Comparison of ENCODE assay signal across 10 cellular contexts in the genomic region with DNA sequence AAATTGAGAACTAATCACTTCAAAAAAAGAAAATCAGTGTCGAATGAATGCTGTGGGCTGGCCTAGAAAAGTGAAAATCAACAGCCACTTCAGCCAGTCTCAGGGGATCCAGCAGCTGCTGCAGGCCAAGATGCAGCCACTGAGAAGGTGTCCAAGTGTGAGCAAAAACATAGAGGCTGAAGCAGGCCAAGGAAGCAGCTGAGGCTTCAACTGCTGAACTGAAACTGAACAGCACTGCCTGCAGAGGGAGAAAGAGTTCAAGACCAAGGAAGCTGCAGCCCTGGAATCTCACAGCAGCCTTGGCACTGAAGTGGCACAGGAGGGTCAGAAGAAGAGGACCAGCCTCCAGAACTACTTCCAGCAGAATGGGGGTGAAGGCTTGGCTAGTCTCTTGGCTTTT. TPM values are rescaled to one million over a fixed set of nuclear protein-coding genes. Genes with fewer than 3 reads are reported as not detected.
DNase-seq lines count a peak whose midpoint lies in the region; ATAC-seq, FAIRE-seq and TF ChIP-seq lines count a peak whose summit lies in the region.
"Had no signal": no experiment of that assay in that cellular context is flagged by ENCODE, and none has a peak within 500 bp of the region (broad histone marks: within the 10 kb centered on the region; RNA-seq: fewer than 3 reads in every experiment).

No MANE protein-coding gene starts in this region.

- no peak; the same call in 2 of the 3 replicates for ATAC-seq in HepG2
- no peak for ATAC-seq in right lobe of liver
- ATAC-seq in HG02763 (IDR thresholded peaks at IDR 0.05; ENCODE audit: unreplicated experiment) = peak; percentile 75

- intact Hi-C loops in HepG2 (cut with micrococcal nuclease; ENCODE audit: unreplicated experiment) = no loop called here
- intact Hi-C loops in right lobe of liver (cut with DNase I) = no loop called here
- intact Hi-C loops in transverse colon (cut with DNase I; ENCODE audit: low total_unique reads) = no loop called here
- intact Hi-C loops in colonic mucosa (cut with DNase I) = no loop called here

- no peak overlapping the region for H3K4me2 ChIP-seq in HepG2 (ENCODE audit: low read depth, low read length)
- H3K4me2 ChIP-seq in OCI-LY3 (ENCODE audit: low read length) = no peak overlapping the region

- CTCF ChIA-PET in HepG2 (lab: Yijun Ruan, JAX; ENCODE audit: low intra/inter-chr PET ratio, low total read pairs) = no interaction called here

- no peak for DNase-seq in HepG2 (ENCODE audit: low spot score)
- no peak for DNase-seq in right lobe of liver
- DNase-seq in globus pallidus (ENCODE audit: low spot score) = peak; percentile 26
- DNase-seq in transverse colon = peak; percentile 9
- no peak for DNase-seq in stimulated activated CD4-positive, alpha-beta T cell treated with anti-CD3 and anti-CD28 coated beads, Interleukin-2, amount 100 ng/mL, for 24 hours
- DNase-seq in colonic mucosa = no peak

- TF ChIP-seq EP300 in HepG2 (IDR thresholded peaks at IDR 0.05; ENCODE audit: low read depth in 2 of 2, low read length in 2 of 2) = no peak
- no peak for TF ChIP-seq EP300 in HepG2 (CRISPR knock-in tag; IDR thresholded peaks at IDR 0.05; ENCODE audit: borderline replicate concordance)
- no peak for TF ChIP-seq EP300 in transverse colon (IDR thresholded peaks at IDR 0.05; ENCODE audit: low read depth)

- H3K9me3 ChIP-seq in HepG2 (ENCODE audit: low read length) (no peaks in the 10 kb centered on the region), right lobe of liver (no peaks in the 10 kb centered on the region), OCI-LY3 (ENCODE audit: insufficient read depth, low read length) (no peaks in the 10 kb centered on the region), transverse colon (no peaks in the 10 kb centered on the region), colonic mucosa (no peaks in the 10 kb centered on the region)

- BruUV-seq in HepG2 (replicated peaks; lab: Mats Ljungman, UMichigan) = no TSS peak

- H3K9ac ChIP-seq in HepG2 (ENCODE audit: insufficient read depth, low read depth, low read length) (no peak overlapping the region), OCI-LY3 (ENCODE audit: low read length) (no peak overlapping the region), colonic mucosa (ENCODE audit: low read depth in 2 of 2, low read length in 2 of 2) (no peak overlapping the region)

- no peak for FAIRE-seq in HepG2 (lab: Jason Lieb, UNC)

- H3K79me2 ChIP-seq in HepG2 (ENCODE audit: insufficient read depth, low read length) (no peaks in the 10 kb centered on the region), OCI-LY3 (ENCODE audit: low read length) (no peaks in the 10 kb centered on the region)

- H3K27me3 ChIP-seq in HepG2 (ENCODE audit: control insufficient read depth in 1 of 2, insufficient read depth in 2 of 2, low read length in 2 of 2) (peaks cover 0 to 5% of the 10 kb centered on the region in 2 experiments; a peak in 1 of 5 replicates), right lobe of liver (no peaks in the 10 kb centered on the region), OCI-LY3 (ENCODE audit: low read depth, low read length) (0 out of 2 replicates have a peak, but pooled peaks cover 7% of the 10 kb centered on the region), transverse colon (no peaks in the 10 kb centered on the region), colonic mucosa (no peaks in the 10 kb centered on the region)

- no peak for TF ChIP-seq RAD21 in HepG2 (CRISPR knock-in tag; IDR thresholded peaks at IDR 0.05)

- 0% methylated on average over 1 of the region's 1 CpG for WGBS in HepG2 (ENCODE audit: low lambda C conversion rate)
- WGBS in right lobe of liver (ENCODE audit: insufficient coverage, low coverage, low lambda C conversion rate, missing lambda C conversion rate) = 67% methylated on average over 1 of the region's 1 CpG
- WGBS in transverse colon (ENCODE audit: low coverage in 1 of 2), 2 donors = 34% methylated on average over 1 of the region's 1 CpG; no CpG with 5 or more reads in 1 of the 2 donors

- H3K4me3 ChIP-seq in HepG2 (replicated peaks in 1 of 3; ENCODE audit: insufficient read depth in 1 of 3, low read depth in 2 of 3, low read length in 3 of 3) (no peak overlapping the region), right lobe of liver (no peak overlapping the region), OCI-LY3 (ENCODE audit: low read length) (no peak overlapping the region), transverse colon (no peak overlapping the region), colonic mucosa (no peak overlapping the region)
- H3K4me3 ChIP-seq: skin epidermis had no signal

- H3K36me3 ChIP-seq in HepG2 (replicated peaks in 1 of 2; ENCODE audit: control insufficient read depth in 1 of 2, insufficient read depth in 2 of 2, low read length in 2 of 2) = no peaks in the 10 kb centered on the region
- H3K36me3 ChIP-seq in right lobe of liver = no peaks in the 10 kb centered on the region
- no peaks in the 10 kb centered on the region for H3K36me3 ChIP-seq in OCI-LY3 (replicated peaks; ENCODE audit: low read depth, low read length)
- H3K36me3 ChIP-seq in transverse colon = no peaks in the 10 kb centered on the region
- H3K36me3 ChIP-seq in colonic mucosa = no peaks in the 10 kb centered on the region

- no peak for TF ChIP-seq POLR2A in HepG2 (IDR thresholded peaks at IDR 0.05; ENCODE audit: insufficient read depth in 1 of 2, low read depth in 2 of 2, low read length in 2 of 2)
- TF ChIP-seq POLR2A in right lobe of liver (IDR thresholded peaks at IDR 0.05) = no peak
- TF ChIP-seq POLR2A in transverse colon (IDR thresholded peaks at IDR 0.05) = no peak

- in situ Hi-C loops in HepG2 (cut with HindIII; ENCODE audit: extremely low pct_ligation_motif_present, low pct_unique_long_range_greater_than_20kb) = no loop called here
- in situ Hi-C loops in transverse colon (cut with MboI; ENCODE audit: low pct_ligation_motif_present in 1 of 4, low pct_unique_long_range_greater_than_20kb in 1 of 4, low sequenced_read_pairs in 3 of 4) = no loop called here

- POLR2A ChIA-PET in HepG2 (lab: Yijun Ruan, JAX) = no interaction called here

- H4K20me1 ChIP-seq in HepG2 (ENCODE audit: insufficient read depth, low read length) = no peaks in the 10 kb centered on the region
- no peaks in the 10 kb centered on the region for H4K20me1 ChIP-seq in OCI-LY3 (ENCODE audit: insufficient read depth, low read length)

- TF ChIP-seq CTCF in HepG2 (CRISPR knock-in tag; IDR thresholded peaks at IDR 0.05) (peak; percentile 25; the same call in 1 of the 2 replicates), right lobe of liver (IDR thresholded peaks at IDR 0.05) (no peak), OCI-LY3 (IDR thresholded peaks at IDR 0.05; ENCODE audit: low read depth, low read length) (peak; percentile 40), transverse colon (IDR thresholded peaks at IDR 0.05) (no peak), colonic mucosa (IDR thresholded peaks at IDR 0.05) (no peak)

- H3K4me1 ChIP-seq in HepG2 (ENCODE audit: insufficient read depth, low read length) = no peaks in the 10 kb centered on the region
- no peaks in the 10 kb centered on the region for H3K4me1 ChIP-seq in right lobe of liver
- H3K4me1 ChIP-seq in OCI-LY3 (ENCODE audit: low read length) = peaks cover 6% of the 10 kb centered on the region
- H3K4me1 ChIP-seq in transverse colon = peaks cover 0 to 7% (median 0%) of the 10 kb centered on the region in 4 donors
- no peaks in the 10 kb centered on the region for H3K4me1 ChIP-seq in colonic mucosa

- H2AFZ ChIP-seq in HepG2 (ENCODE audit: low read length) (no peak overlapping the region), OCI-LY3 (ENCODE audit: low read depth, low read length) (no peak overlapping the region)

- no peak overlapping the region for H3K27ac ChIP-seq in HepG2 (ENCODE audit: extremely low read length, insufficient read depth, low read length)
- no peak overlapping the region for H3K27ac ChIP-seq in right lobe of liver
- H3K27ac ChIP-seq in OCI-LY3 (ENCODE audit: low read length) = no peak overlapping the region
- peak overlapping the region in 1 of 4 donors; percentile 13 for H3K27ac ChIP-seq in transverse colon
- no peak overlapping the region for H3K27ac ChIP-seq in colonic mucosa
- H3K27ac ChIP-seq: skin epidermis had no signal

RNA-seq across cellular contexts. Expression of gene SLC36A3, which starts 15.8 kb away (rescaled TPM):
- total RNA-seq in HepG2 (2016; rRNA removed; fragmentation: Illumina TruSeq; extraction: Trizol) = not detected in 2 replicates
- not detected in 2 replicates for total RNA-seq in HepG2 (2016; cell fraction: cytosol; rRNA removed; fragmentation: Illumina TruSeq; extraction: Trizol; ENCODE audit: low read depth)
- total RNA-seq in HepG2 (2016; cell fraction: insoluble cytoplasmic fraction; rRNA removed; fragmentation: Illumina TruSeq; extraction: Trizol) = not detected in 2 replicates
- total RNA-seq in HepG2 (2016; cell fraction: membrane; rRNA removed; fragmentation: Illumina TruSeq; extraction: Trizol) = not detected in 2 replicates
- total RNA-seq in HepG2 (2016; cell fraction: nucleus; rRNA removed; fragmentation: Illumina TruSeq; extraction: Trizol) = not detected in 2 replicates
- not detected in 2 replicates for polyA plus RNA-seq in HepG2 (2011; rRNA removed)
- not detected in 2 replicates for polyA plus RNA-seq in HepG2 (2011; cell fraction: cytosol; rRNA removed)
- not detected in 2 replicates for polyA plus RNA-seq in HepG2 (2011; cell fraction: nucleus; rRNA removed)
- not detected in 2 replicates for polyA plus RNA-seq in HepG2 (2012)
- not detected in 2 replicates for polyA plus RNA-seq in HepG2 (2016; cell fraction: cytosol; fragmentation: Illumina TruSeq; extraction: Trizol; ENCODE audit: low read depth)
- polyA plus RNA-seq in HepG2 (2016; cell fraction: insoluble cytoplasmic fraction; fragmentation: Illumina TruSeq; extraction: Trizol; ENCODE audit: low read depth) = not detected in 2 replicates
- polyA plus RNA-seq in HepG2 (2016; cell fraction: membrane; fragmentation: Illumina TruSeq; extraction: Trizol; ENCODE audit: low read depth) = not detected in 2 replicates
- not detected in 2 replicates for polyA plus RNA-seq in HepG2 (2016; cell fraction: nucleus; fragmentation: Illumina TruSeq; extraction: Trizol; ENCODE audit: insufficient read depth, low read depth)
- polyA minus RNA-seq in HepG2 (2011; rRNA and poly(A)+ RNA removed; ENCODE audit: low replicate concordance) = not detected in 2 replicates
- not detected in 2 replicates for polyA minus RNA-seq in HepG2 (2011; cell fraction: cytosol; rRNA and poly(A)+ RNA removed)
- not detected in 2 replicates for polyA minus RNA-seq in HepG2 (2011; cell fraction: nucleus; rRNA and poly(A)+ RNA removed)
- total RNA-seq in right lobe of liver = not detected
- not detected for total RNA-seq in transverse colon
- total RNA-seq in colonic mucosa = not detected
- total RNA-seq: activated naive CD4-positive, alpha-beta T cell treated with anti-CD3 and anti-CD28 coated beads, Interleukin-2, amount 50 U/mL, for 72 hours had no signal

RNA-seq across cellular contexts. Expression of gene SLC36A2, which starts 28.0 kb away (rescaled TPM):
- total RNA-seq in HepG2 (2016; rRNA removed; fragmentation: Illumina TruSeq; extraction: Trizol) = not detected in 2 replicates
- not detected in 2 replicates for total RNA-seq in HepG2 (2016; cell fraction: cytosol; rRNA removed; fragmentation: Illumina TruSeq; extraction: Trizol; ENCODE audit: low read depth)
- total RNA-seq in HepG2 (2016; cell fraction: insoluble cytoplasmic fraction; rRNA removed; fragmentation: Illumina TruSeq; extraction: Trizol) = not detected in 2 replicates
- total RNA-seq in HepG2 (2016; cell fraction: membrane; rRNA removed; fragmentation: Illumina TruSeq; extraction: Trizol) = not detected in 2 replicates
- not detected in 2 replicates for total RNA-seq in HepG2 (2016; cell fraction: nucleus; rRNA removed; fragmentation: Illumina TruSeq; extraction: Trizol)
- 0.03 TPM in 1 of 2 replicates, not detected in the other for polyA plus RNA-seq in HepG2 (2011; rRNA removed)
- not detected in 2 replicates for polyA plus RNA-seq in HepG2 (2011; cell fraction: cytosol; rRNA removed)
- polyA plus RNA-seq in HepG2 (2011; cell fraction: nucleus; rRNA removed) = not detected in 2 replicates
- 0.07 and 0.17 TPM in 2 replicates for polyA plus RNA-seq in HepG2 (2012)
- polyA plus RNA-seq in HepG2 (2016; cell fraction: cytosol; fragmentation: Illumina TruSeq; extraction: Trizol; ENCODE audit: low read depth) = not detected in 2 replicates
- polyA plus RNA-seq in HepG2 (2016; cell fraction: insoluble cytoplasmic fraction; fragmentation: Illumina TruSeq; extraction: Trizol; ENCODE audit: low read depth) = not detected in 2 replicates
- not detected in 2 replicates for polyA plus RNA-seq in HepG2 (2016; cell fraction: membrane; fragmentation: Illumina TruSeq; extraction: Trizol; ENCODE audit: low read depth)
- not detected in 2 replicates for polyA plus RNA-seq in HepG2 (2016; cell fraction: nucleus; fragmentation: Illumina TruSeq; extraction: Trizol; ENCODE audit: insufficient read depth, low read depth)
- not detected in 2 replicates for polyA minus RNA-seq in HepG2 (2011; rRNA and poly(A)+ RNA removed; ENCODE audit: low replicate concordance)
- polyA minus RNA-seq in HepG2 (2011; cell fraction: cytosol; rRNA and poly(A)+ RNA removed) = not detected in 2 replicates
- not detected in 2 replicates for polyA minus RNA-seq in HepG2 (2011; cell fraction: nucleus; rRNA and poly(A)+ RNA removed)
- not detected for total RNA-seq in right lobe of liver
- total RNA-seq in transverse colon = not detected
- not detected for total RNA-seq in colonic mucosa
- total RNA-seq: activated naive CD4-positive, alpha-beta T cell treated with anti-CD3 and anti-CD28 coated beads, Interleukin-2, amount 50 U/mL, for 72 hours had no signal

Comparison
In these comparisons a context has a peak if more than half of its experiments do, and no peak if none do; other contexts are left out.
1. CTCF ChIP-seq: peak in HepG2 (single experiment) and OCI-LY3 (single experiment); none in right lobe of liver (0 of 4), transverse colon (0 of 5) and colonic mucosa (single experiment).
2. DNase-seq: peak in globus pallidus (single experiment) and transverse colon (single experiment); none in HepG2 (single experiment), right lobe of liver (0 of 3), stimulated activated CD4-positive, alpha-beta T cell treated with anti-CD3 and anti-CD28 coated beads, Interleukin-2, amount 100 ng/mL, for 24 hours (0 of 2) and colonic mucosa (single experiment).